1 cellular context compared by ENCODE assay signal in the genomic region with DNA sequence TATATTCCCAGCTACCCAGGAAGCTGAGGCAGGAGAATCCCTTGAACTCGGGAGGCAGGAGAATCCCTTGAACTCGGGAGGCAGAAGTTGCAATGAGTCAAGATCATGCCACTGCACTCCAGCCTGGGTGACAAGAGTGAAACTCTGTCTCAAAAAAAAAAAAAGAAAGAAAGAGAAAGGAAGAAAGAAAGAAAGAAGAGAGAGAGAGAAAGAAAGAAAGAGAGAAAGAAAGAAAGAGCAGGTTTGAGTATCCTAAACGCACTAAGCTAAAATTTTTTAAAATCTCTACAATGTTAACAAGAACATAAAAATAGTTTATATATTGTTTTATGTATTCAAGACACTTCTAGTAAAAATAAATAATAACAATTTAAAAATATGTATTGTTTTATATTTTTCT. TPM values are rescaled to one million over a fixed set of nuclear protein-coding genes. Genes with fewer than 3 reads are reported as not detected.
"Had no signal": no experiment of that assay in that cellular context is flagged by ENCODE, and none has a peak within 500 bp of the region (broad histone marks: within the 10 kb centered on the region; RNA-seq: fewer than 3 reads in every experiment).

No MANE protein-coding gene starts in this region.

RNA-seq across cellular contexts. Expression of a gene that starts 4.6 kb away (rescaled TPM):
- total RNA-seq: naive thymus-derived CD8-positive, alpha-beta T cell had no signal
